In the genomic region with DNA sequence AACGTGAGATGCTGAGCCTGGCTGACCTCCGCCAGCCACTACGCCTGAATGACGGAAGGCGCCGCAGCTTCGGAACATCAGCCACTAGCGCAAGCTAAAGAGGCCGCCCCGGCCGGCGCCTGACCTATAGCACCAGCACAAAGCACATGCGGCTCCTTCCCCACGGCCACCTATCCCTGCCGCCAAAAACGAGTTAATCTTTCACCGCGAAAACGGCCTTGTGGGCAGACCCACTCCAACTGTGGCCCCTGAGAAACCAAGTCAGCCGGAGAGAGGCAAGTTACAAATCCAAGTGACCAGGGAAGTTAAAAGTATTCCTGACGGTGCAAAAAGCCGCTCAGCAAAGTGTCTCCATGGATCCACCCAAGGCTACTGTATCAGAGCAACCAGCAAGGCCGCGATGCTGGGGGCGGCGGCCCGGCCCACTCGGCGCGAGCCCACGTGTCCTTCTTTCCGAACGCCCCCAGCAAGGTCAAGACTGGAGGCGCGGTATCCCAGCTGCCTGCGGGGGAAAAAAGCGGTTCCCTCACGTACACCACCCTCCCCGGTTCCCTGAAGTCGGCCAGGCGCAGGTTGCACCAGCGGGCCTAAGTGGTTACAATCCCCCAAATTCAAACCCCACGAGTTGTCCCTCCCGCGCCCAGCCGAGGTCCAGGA, we compare ENCODE assay signal across 8 cellular contexts. TPM values are rescaled to one million over a fixed set of nuclear protein-coding genes. Genes with fewer than 3 reads are reported as not detected.
A peak's percentile ranks its signal among the peaks of the same experiment; 100 is the strongest.
DNase-seq lines count a peak whose midpoint lies in the region; ATAC-seq, FAIRE-seq and TF ChIP-seq lines count a peak whose summit lies in the region.

No MANE protein-coding gene starts in this region.

- peaks cover 45 to 79% (median 52%) of the 10 kb centered on the region in 4 donors for H3K4me1 Mint-ChIP-seq in CD4-positive, alpha-beta memory T cell

- H3K27ac ChIP-seq in CD4-positive, alpha-beta memory T cell (ENCODE audit: low read depth, low read length) = peak overlapping the region; percentile 77
- H3K27ac ChIP-seq in ascending aorta (peak overlapping the region; percentile 97 to 98), rectal smooth muscle tissue (ENCODE audit: low read depth, low read length) (peak overlapping the region; percentile 90)

- H3K36me3 ChIP-seq in CD4-positive, alpha-beta memory T cell (ENCODE audit: insufficient read depth, low read length) = peaks cover 26% of the 10 kb centered on the region
- peaks cover 26 to 48% of the 10 kb centered on the region in 2 donors for H3K36me3 ChIP-seq in ascending aorta
- peaks cover 9% of the 10 kb centered on the region for H3K36me3 ChIP-seq in rectal smooth muscle tissue (ENCODE audit: control insufficient read depth, insufficient read depth, low read length)

- peaks cover 71% of the 10 kb centered on the region for H3K4me1 ChIP-seq in CD4-positive, alpha-beta memory T cell (ENCODE audit: insufficient read depth, low read length)
- H3K4me1 ChIP-seq in ascending aorta = peaks cover 11 to 42% of the 10 kb centered on the region in 2 donors
- peaks cover 9% of the 10 kb centered on the region for H3K4me1 ChIP-seq in rectal smooth muscle tissue (ENCODE audit: control insufficient read depth, insufficient read depth, low read length)

- no peaks in the 10 kb centered on the region for H3K27me3 Mint-ChIP-seq in CD4-positive, alpha-beta memory T cell

- CTCF ChIA-PET in CD4-positive, alpha-beta memory T cell (lab: Charles Lee; ENCODE audit: partially characterized antibody) = interaction anchor here (1.1 to 2.6 kb wide), 6 partner anchors 9 to 64 kb away, joined by 3 to 16 read pairs (median 4); partner anchors contain the start of genes MOB4 and SF3B1

- ATAC-seq in GM19455 (IDR thresholded peaks at IDR 0.05; ENCODE audit: unreplicated experiment) = peak; percentile 12

- H3K4me3 Mint-ChIP-seq in CD4-positive, alpha-beta memory T cell = peak overlapping the region; percentile 92 to 99 (median 94)

- no peaks in the 10 kb centered on the region for H3K9me3 Mint-ChIP-seq in CD4-positive, alpha-beta memory T cell

- H3K36me3 Mint-ChIP-seq in CD4-positive, alpha-beta memory T cell = peaks cover 21 to 83% of the 10 kb centered on the region in 2 donors

- no peak for TF ChIP-seq CTCF in ascending aorta (IDR thresholded peaks at IDR 0.05)

- no peak for FAIRE-seq in HTR-8/SVneo (lab: Jason Lieb, UNC)

- POLR2A ChIA-PET in CD4-positive, alpha-beta memory T cell (lab: Charles Lee; ENCODE audit: partially characterized antibody) = interaction anchor here (0.5 to 5.6 kb wide), 25 partner anchors 8 to 1328 kb away, joined by 3 to 180 read pairs (median 5); partner anchors contain the start of genes COQ10B, GTF3C3, MARS2 and MOB4

- no peaks in the 10 kb centered on the region for H3K27me3 ChIP-seq in CD4-positive, alpha-beta memory T cell (ENCODE audit: insufficient read depth, low read length)
- no peaks in the 10 kb centered on the region for H3K27me3 ChIP-seq in ascending aorta
- no peaks in the 10 kb centered on the region for H3K27me3 ChIP-seq in rectal smooth muscle tissue (ENCODE audit: control insufficient read depth, insufficient read depth, low read length)

- peak overlapping the region; percentile 92 to 98 (median 97) for H3K27ac Mint-ChIP-seq in CD4-positive, alpha-beta memory T cell

- peak overlapping the region; percentile 86 to 87 for H3K4me3 ChIP-seq in CD4-positive, alpha-beta memory T cell (ENCODE audit: low read length in 2 of 2)
- H3K4me3 ChIP-seq in ascending aorta (peak overlapping the region; percentile 94 to 98), rectal smooth muscle tissue (ENCODE audit: low read length) (peak overlapping the region; percentile 83)

- peak overlapping the region; percentile 78 for H3K9ac ChIP-seq in rectal smooth muscle tissue (ENCODE audit: low read length)

- DNase-seq in CD4-positive, alpha-beta memory T cell = peak; percentile 35 to 59 (median 46)
- DNase-seq in HTR-8/SVneo (ENCODE audit: insufficient read length, low spot score) (peak; percentile 20), SW480 (ENCODE audit: low spot score) (peak; percentile 62), ascending aorta (ENCODE audit: low spot score in 2 of 2) (peak in 1 of 2 donors; percentile 81), hepatic stellate cell (ENCODE audit: low spot score) (peak; percentile 44), NCI-H1048 (lab: John Stamatoyannopoulos, UW) (no peak)

- H3K9me3 ChIP-seq in CD4-positive, alpha-beta memory T cell (ENCODE audit: control insufficient read depth in 1 of 2, low read length in 2 of 2) = no peaks in the 10 kb centered on the region
- no peaks in the 10 kb centered on the region for H3K9me3 ChIP-seq in ascending aorta

- intact Hi-C loops in CD4-positive, alpha-beta memory T cell (cut with micrococcal nuclease) = loop anchor here (10.0 kb wide), 1 partner anchor 276 kb away; no protein-coding TSS in a partner anchor
- intact Hi-C loops in ascending aorta (cut with DNase I) = no loop called here

RNA-seq across cellular contexts. Expression of gene HSPD1, which starts 0.6 kb away (rescaled TPM):
- 100 to 1,000 TPM; 129 to 132 TPM for total RNA-seq in CD4-positive, alpha-beta memory T cell
- polyA plus RNA-seq in CD4-positive, alpha-beta memory T cell = 100 to 1,000 TPM; 111 to 116 TPM
- total RNA-seq in ascending aorta = 110 TPM

RNA-seq across cellular contexts. Expression of gene HSPE1, which starts 1.1 kb away (rescaled TPM):
- total RNA-seq in CD4-positive, alpha-beta memory T cell = 10 to 100 TPM; 52.4 to 65.1 TPM
- polyA plus RNA-seq in CD4-positive, alpha-beta memory T cell = 100 to 1,000 TPM; 134 to 145 TPM
- total RNA-seq in ascending aorta = 72.7 TPM

RNA-seq across cellular contexts. Expression of gene MOB4, which starts 16.8 kb away (rescaled TPM):
- 10 to 100 TPM; 20.2 to 21.8 TPM for total RNA-seq in CD4-positive, alpha-beta memory T cell
- polyA plus RNA-seq in CD4-positive, alpha-beta memory T cell = 10 to 100 TPM; 30.0 to 50.6 TPM
- 29.2 TPM for total RNA-seq in ascending aorta

RNA-seq across cellular contexts. Expression of gene COQ10B, which starts 45.7 kb away (rescaled TPM):
- 10 to 100 TPM; 31.7 to 33.1 TPM for total RNA-seq in CD4-positive, alpha-beta memory T cell
- 10 to 100 TPM; 44.9 to 88.1 TPM for polyA plus RNA-seq in CD4-positive, alpha-beta memory T cell
- total RNA-seq in ascending aorta = 6.0 TPM
